ENCODE assay signal across 13 cellular contexts in the genomic region with DNA sequence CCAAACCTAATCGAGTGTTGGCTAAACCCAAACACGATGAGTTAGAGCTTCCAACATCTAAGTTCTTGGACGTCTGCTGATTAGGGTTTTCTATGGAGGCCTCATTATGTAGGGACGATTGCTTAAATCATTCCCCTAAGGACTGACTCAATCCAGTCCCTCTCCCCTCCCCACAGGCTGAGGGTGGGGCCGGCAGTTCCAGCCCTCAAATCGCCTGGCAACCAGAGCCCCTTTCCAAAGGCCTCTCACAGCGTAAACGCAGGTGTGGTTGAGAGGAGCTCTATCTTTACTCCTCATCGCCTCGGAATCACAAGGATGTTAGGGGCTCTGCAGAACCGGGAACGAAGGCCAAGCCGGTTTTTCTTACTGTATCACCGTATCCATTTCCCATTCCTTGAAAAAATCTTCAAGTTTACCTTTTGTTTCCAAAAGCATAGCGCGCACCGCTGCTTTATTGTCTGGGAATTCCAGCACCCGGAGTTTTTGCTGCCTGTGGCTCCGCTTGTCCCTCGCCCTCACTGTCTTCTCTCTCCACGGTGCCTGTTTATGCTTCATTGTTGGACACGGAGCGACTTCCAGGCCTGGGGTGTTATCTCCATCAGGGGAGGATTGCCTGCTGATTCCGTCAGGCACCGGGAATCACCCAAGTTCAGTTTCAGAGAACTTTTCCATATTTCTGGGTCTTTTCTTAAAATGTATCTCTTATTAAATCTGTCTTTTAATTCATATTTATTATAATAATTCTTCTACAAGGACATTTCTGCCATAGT. TPM values are rescaled to one million over a fixed set of nuclear protein-coding genes. Genes with fewer than 3 reads are reported as not detected.
A peak's percentile ranks its signal among the peaks of the same experiment; 100 is the strongest.
DNase-seq lines count a peak whose midpoint lies in the region; ATAC-seq, FAIRE-seq and TF ChIP-seq lines count a peak whose summit lies in the region.
"Had no signal": no experiment of that assay in that cellular context is flagged by ENCODE, and none has a peak within 500 bp of the region (broad histone marks: within the 10 kb centered on the region; RNA-seq: fewer than 3 reads in every experiment).

No MANE protein-coding gene starts in this region.

- H2BK15ac ChIP-seq in IMR-90 (ENCODE audit: low read depth, low read length) = no peak overlapping the region

- H2BK5ac ChIP-seq in IMR-90 (ENCODE audit: low read depth, low read length, poor library complexity, severe bottlenecking) = no peak overlapping the region

- TF ChIP-seq POLR2A in IMR-90 (IDR thresholded peaks at IDR 0.05; ENCODE audit: low read depth, low read length) (no peak), K562 (conservative IDR thresholded peaks at IDR 0.05) (no peak), sigmoid colon (IDR thresholded peaks at IDR 0.05) (no peak)

- POLR2A ChIA-PET in IMR-90 (lab: Charles Lee; ENCODE audit: unreplicated experiment) = no interaction called here
- POLR2A ChIA-PET in K562 (lab: Yijun Ruan, JAX) = interaction anchor here (0.9 to 1.1 kb wide), 2 partner anchors 9 to 14 kb away, joined by 4 read pairs; no protein-coding TSS in a partner anchor

- no peaks in the 10 kb centered on the region for H4K20me1 ChIP-seq in IMR-90 (ENCODE audit: insufficient read depth, low read length)
- H4K20me1 ChIP-seq in K562 (replicated peaks; ENCODE audit: control insufficient read depth, insufficient read depth, low read length) = no peaks in the 10 kb centered on the region

- no peak for TF ChIP-seq RAD21 in IMR-90 (IDR thresholded peaks at IDR 0.05; ENCODE audit: low read length)
- TF ChIP-seq RAD21 in K562 (CRISPR knock-in tag; conservative IDR thresholded peaks at IDR 0.05 in 1 of 2, IDR thresholded peaks at IDR 0.05 in 1 of 2) = no peak

- no peak overlapping the region for H3K4me3 ChIP-seq in IMR-90 (ENCODE audit: insufficient read depth, low read depth, low read length)
- no peak overlapping the region for H3K4me3 ChIP-seq in K562
- H3K4me3 ChIP-seq in iPS-20b (ENCODE audit: low read length) = peak overlapping the region; percentile 23; the same call in 1 of the 2 replicates
- H3K4me3 ChIP-seq in sigmoid colon = no peak overlapping the region
- H3K4me3 ChIP-seq in WERI-Rb-1 (ENCODE audit: low read depth, low read length) = no peak overlapping the region
- H3K4me3 ChIP-seq: HAP-1 had no signal

- H3K27me3 ChIP-seq in IMR-90 (ENCODE audit: control insufficient read depth, insufficient read depth, low read length) (peaks cover 2% of the 10 kb centered on the region), K562 (ENCODE audit: control insufficient read depth in 2 of 2, insufficient read depth in 2 of 2, low read length in 2 of 2) (no peaks in the 10 kb centered on the region), iPS-20b (ENCODE audit: insufficient read depth, low read length) (no peaks in the 10 kb centered on the region), sigmoid colon (no peaks in the 10 kb centered on the region), WERI-Rb-1 (ENCODE audit: insufficient read depth, low read depth, severe bottlenecking) (no peaks in the 10 kb centered on the region)

- ATAC-seq in IMR-90 (ENCODE audit: low read depth) (no peak), K562 (peak; percentile 61)

- TF ChIP-seq EP300 in K562 (IDR thresholded peaks at IDR 0.05; ENCODE audit: low read length) (no peak), sigmoid colon (IDR thresholded peaks at IDR 0.05) (no peak)

- no peak overlapping the region for H3K14ac ChIP-seq in IMR-90 (replicated peaks; ENCODE audit: low read depth, low read length)

- in situ Hi-C loops in IMR-90 (cut with MboI; ENCODE audit: low sequenced_read_pairs) = no loop called here
- in situ Hi-C loops in K562 (cut with MboI) = no loop called here

- DNase-seq in IMR-90 (no peak), K562 (ENCODE audit: extremely low read depth in 1 of 4, low spot score in 3 of 4) (peak; percentile 54 to 80 (median 56)), sigmoid colon (peak; percentile 75), WERI-Rb-1 (no peak), NCI-H2196 treated with DMSO at 0.1 percent for 48 hours (lab: John Stamatoyannopoulos, UW; ENCODE audit: unreplicated experiment) (no peak)
- no peak for DNase-seq in activated CD4-positive, CD25-positive, alpha-beta regulatory T cell (lab: John Stamatoyannopoulos, UW)
- DNase-seq in activated CD4-positive, alpha-beta T cell treated with anti-CD3 and anti-CD28 coated beads, Interleukin-2, amount 50 U/mL, for 1 hour = no peak
- DNase-seq: caudate nucleus; foreskin melanocyte; stimulated activated CD4-positive, alpha-beta T cell treated with anti-CD3 and anti-CD28 coated beads, Interleukin-4, amount 100 ng/mL, for 24 hours had no signal

- H3K9me1 ChIP-seq in IMR-90 (ENCODE audit: insufficient read depth, low read length) = no peaks in the 10 kb centered on the region
- no peaks in the 10 kb centered on the region for H3K9me1 ChIP-seq in K562 (ENCODE audit: control insufficient read depth, insufficient read depth, low read length)

- H3K9ac ChIP-seq in IMR-90 (ENCODE audit: low read depth, low read length) (no peak overlapping the region), K562 (ENCODE audit: insufficient read depth in 1 of 2, low read depth in 2 of 2, low read length in 2 of 2) (peak overlapping the region; percentile 33 to 86; a peak in 3 of 4 replicates), iPS-20b (ENCODE audit: low read depth, low read length) (peak overlapping the region; percentile 44)

- H3K9me3 ChIP-seq in IMR-90 (ENCODE audit: control insufficient read depth, insufficient read depth, low read length) = no peaks in the 10 kb centered on the region
- peaks cover 7% of the 10 kb centered on the region; the same call in 1 of the 2 replicates for H3K9me3 ChIP-seq in K562 (replicated peaks; ENCODE audit: control insufficient read depth, insufficient read depth, low read depth, low read length)
- H3K9me3 ChIP-seq in iPS-20b (ENCODE audit: insufficient read depth, low read depth, low read length) = peaks cover 6% of the 10 kb centered on the region
- H3K9me3 ChIP-seq in sigmoid colon = no peaks in the 10 kb centered on the region
- no peaks in the 10 kb centered on the region for H3K9me3 ChIP-seq in WERI-Rb-1 (ENCODE audit: severe bottlenecking)
- H3K9me3 ChIP-seq: HAP-1 had no signal

- dilution Hi-C loops in IMR-90 (cut with HindIII; ENCODE audit: low sequenced_read_pairs, unreplicated experiment) = no loop called here

- H3K4me2 ChIP-seq in IMR-90 (ENCODE audit: low read depth, low read length) (no peak overlapping the region), K562 (ENCODE audit: insufficient read depth, low read length) (peak overlapping the region; percentile 58)

- H2AK9ac ChIP-seq in IMR-90 (replicated peaks; ENCODE audit: low read depth, low read length, poor library complexity) = no peak overlapping the region

- no peak overlapping the region for H3K18ac ChIP-seq in IMR-90 (ENCODE audit: low read depth, low read length)

- H4K5ac ChIP-seq in IMR-90 (ENCODE audit: low read depth, low read length) = no peak overlapping the region

- FAIRE-seq in K562 (lab: Jason Lieb, UNC) = peak; percentile 80

- H3K79me2 ChIP-seq in K562 (ENCODE audit: control insufficient read depth, insufficient read depth, low read length) = no peaks in the 10 kb centered on the region

- no peak overlapping the region for H3K56ac ChIP-seq in IMR-90 (ENCODE audit: extremely low read depth, insufficient read depth, low read length)

- H3K4me1 ChIP-seq in IMR-90 (ENCODE audit: control insufficient read depth, insufficient read depth, low read length) (peaks cover 5% of the 10 kb centered on the region), K562 (replicated peaks in 1 of 2; ENCODE audit: control insufficient read depth in 2 of 2, insufficient read depth in 2 of 2, low read length in 2 of 2) (peaks cover 40% of the 10 kb centered on the region in 2 experiments), iPS-20b (ENCODE audit: insufficient read depth, low read length) (peaks cover 23% of the 10 kb centered on the region), sigmoid colon (peaks cover 0 to 15% (median 7%) of the 10 kb centered on the region in 4 donors)

- H4K91ac ChIP-seq in IMR-90 (ENCODE audit: insufficient read depth, low read depth, low read length) = no peak overlapping the region

- H2AK5ac ChIP-seq in IMR-90 (ENCODE audit: low read depth, low read length) = no peak overlapping the region

- H2AFZ ChIP-seq in IMR-90 (replicated peaks; ENCODE audit: low read length, poor library complexity) (peak overlapping the region; percentile 16), K562 (ENCODE audit: low read depth, low read length) (peak overlapping the region; percentile 76)

- intact Hi-C loops in IMR-90 (cut with micrococcal nuclease) (no loop called here), K562 (cut with micrococcal nuclease) (no loop called here), sigmoid colon (cut with DNase I) (no loop called here)

- CTCF ChIA-PET in IMR-90 (lab: Yijun Ruan, JAX) = no interaction called here
- CTCF ChIA-PET in K562 (lab: Yijun Ruan, JAX; ENCODE audit: low intra/inter-chr PET ratio) = no interaction called here

- TF ChIP-seq CTCF in IMR-90 (conservative IDR thresholded peaks at IDR 0.05; ENCODE audit: low read depth, low read length) (no peak), K562 (IDR thresholded peaks at IDR 0.05 in 2 of 3, conservative IDR thresholded peaks at IDR 0.05 in 1 of 3; ENCODE audit: insufficient read depth in 2 of 3, low read depth in 1 of 3, low read length in 3 of 3) (no peak), sigmoid colon (IDR thresholded peaks at IDR 0.05) (no peak), WERI-Rb-1 (IDR thresholded peaks at IDR 0.05; ENCODE audit: low read depth, low read length) (no peak)

- no peak overlapping the region for H4K8ac ChIP-seq in IMR-90 (ENCODE audit: low read depth in 2 of 2, low read length in 2 of 2)

- H2BK20ac ChIP-seq in IMR-90 (ENCODE audit: low read depth, low read length) = no peak overlapping the region

- WGBS in IMR-90 (ENCODE audit: extremely low coverage in 2 of 2, insufficient read length in 1 of 2), 2 experiments = 55% methylated on average over 16 of the region's 25 CpGs; no CpG with 5 or more reads in 1 of the 2 experiments
- 21% methylated on average over 25 of the region's 25 CpGs for WGBS in K562 (ENCODE audit: insufficient coverage, low coverage, missing lambda C conversion rate)
- WGBS in sigmoid colon, 2 donors = 69 to 75% methylated on average over 25 of the region's 25 CpGs

- H2BK120ac ChIP-seq in IMR-90 (ENCODE audit: low read depth, low read length) = no peak overlapping the region

- H3K79me1 ChIP-seq in IMR-90 (ENCODE audit: low read depth in 1 of 2, low read length in 2 of 2) = no peaks in the 10 kb centered on the region

- no peak overlapping the region for H3K23ac ChIP-seq in IMR-90 (ENCODE audit: low read depth, low read length)

- no peak overlapping the region for H3K4ac ChIP-seq in IMR-90 (ENCODE audit: low read depth, low read length)

- BruUV-seq in IMR-90 (replicated peaks; lab: Mats Ljungman, UMichigan) (no TSS peak), K562 (replicated peaks; lab: Mats Ljungman, UMichigan) (no TSS peak)

- H3K36me3 ChIP-seq in IMR-90 (ENCODE audit: control insufficient read depth, insufficient read depth, low read length) (no peaks in the 10 kb centered on the region), K562 (ENCODE audit: control insufficient read depth, insufficient read depth, low read length) (no peaks in the 10 kb centered on the region), iPS-20b (ENCODE audit: insufficient read depth, low read depth, low read length) (no peaks in the 10 kb centered on the region), sigmoid colon (no peaks in the 10 kb centered on the region), WERI-Rb-1 (no peaks in the 10 kb centered on the region)
- H3K36me3 ChIP-seq: HAP-1 had no signal

- H3K27ac ChIP-seq in IMR-90 (ENCODE audit: insufficient read depth, low read length) (no peak overlapping the region), K562 (ENCODE audit: extremely low read depth, low read depth, low read length) (peak overlapping the region; percentile 61), iPS-20b (ENCODE audit: low read length) (no peak overlapping the region), sigmoid colon (peak overlapping the region in 2 of 4 donors; percentile 5 to 8), WERI-Rb-1 (no peak overlapping the region)

RNA-seq across cellular contexts. Expression of a gene that starts 13.8 kb away (rescaled TPM):
- total RNA-seq in IMR-90 (2012; rRNA removed) (40.9 and 52.5 TPM in 2 replicates), K562 (2014; rRNA removed) (49.6 and 70.6 TPM in 2 replicates), K562 (2014; rRNA removed; fragmentation: Illumina TruSeq; extraction: Trizol) (41.0 and 51.5 TPM in 2 replicates), K562 (2015; rRNA removed; fragmentation: Illumina TruSeq; extraction: Trizol) (155 and 161 TPM in 2 replicates), K562 (2021) (163 and 164 TPM in 2 replicates), sigmoid colon (100 to 1,000 TPM; 278 to 463 (median 291) TPM)
- polyA plus RNA-seq in IMR-90 (2012; rRNA removed) (906 and 1,008 TPM in 2 replicates), K562 (2011; rRNA removed) (22.7 and 77.6 TPM in 2 replicates), K562 (2014; fragmentation: Illumina TruSeq; extraction: Trizol) (242 and 297 TPM in 2 replicates), K562 (2014; fragmentation: Nextera tagmentation; extraction: Ambion mirVana) (100 to 1,000 TPM; 452 to 461 TPM), K562 (2014; rRNA removed) (77.7 and 150 TPM in 2 replicates), sigmoid colon (1,000 to 10,000 TPM in 1 of 3 donors, 100 to 1,000 TPM in 2; 116 to 1,104 (median 383) TPM)
- 803 and 1,768 TPM in 2 replicates for polyA plus RNA-seq in IMR-90 (2012; cell fraction: cytosol; rRNA removed)
- polyA plus RNA-seq in IMR-90 (2012; cell fraction: nucleus; rRNA removed; ENCODE audit: low replicate concordance) = 153 and 347 TPM in 2 replicates
- total RNA-seq in K562 (2011; cell fraction: chromatin; rRNA removed; ENCODE audit: low replicate concordance) = 6.0 and 26.3 TPM in 2 replicates
- total RNA-seq in K562 (2011; cell fraction: nucleolus; rRNA removed) = 38.8 and 53.5 TPM in 2 replicates
- total RNA-seq in K562 (2011; cell fraction: nucleoplasm; rRNA removed) = 31.1 and 36.4 TPM in 2 replicates
- 128 TPM in 2 replicates for polyA plus RNA-seq in K562 (2011; cell fraction: cytosol; rRNA removed)
- 28.0 and 34.2 TPM in 2 replicates for polyA plus RNA-seq in K562 (2011; cell fraction: nucleus; rRNA removed)
- 478 and 481 TPM in 2 replicates for polyA plus RNA-seq in K562 (2012)
- 19.8 and 26.3 TPM in 2 replicates for polyA minus RNA-seq in K562 (2011; rRNA and poly(A)+ RNA removed)
- polyA minus RNA-seq in K562 (2011; cell fraction: cytosol; rRNA and poly(A)+ RNA removed) = 49.6 and 95.7 TPM in 2 replicates
- polyA minus RNA-seq in K562 (2011; cell fraction: nucleus; rRNA and poly(A)+ RNA removed) = 6.9 and 19.4 TPM in 2 replicates

RNA-seq across cellular contexts. Expression of a gene that starts 20.6 kb away (rescaled TPM):
- total RNA-seq in IMR-90 (2012; rRNA removed) = 14.4 and 24.2 TPM in 2 replicates
- polyA plus RNA-seq in IMR-90 (2012; rRNA removed) = 67.5 and 68.9 TPM in 2 replicates
- 54.7 and 163 TPM in 2 replicates for polyA plus RNA-seq in IMR-90 (2012; cell fraction: cytosol; rRNA removed)
- 25.1 and 28.0 TPM in 2 replicates for polyA plus RNA-seq in IMR-90 (2012; cell fraction: nucleus; rRNA removed; ENCODE audit: low replicate concordance)
- total RNA-seq in K562 (2011; cell fraction: chromatin; rRNA removed; ENCODE audit: low replicate concordance) = 394 and 929 TPM in 2 replicates
- total RNA-seq in K562 (2011; cell fraction: nucleolus; rRNA removed) = 1,445 and 1,483 TPM in 2 replicates
- 1,061 and 1,262 TPM in 2 replicates for total RNA-seq in K562 (2011; cell fraction: nucleoplasm; rRNA removed)
- 793 and 818 TPM in 2 replicates for total RNA-seq in K562 (2014; rRNA removed)
- total RNA-seq in K562 (2014; rRNA removed; fragmentation: Illumina TruSeq; extraction: Trizol) = 572 and 787 TPM in 2 replicates
- 979 and 985 TPM in 2 replicates for total RNA-seq in K562 (2015; rRNA removed; fragmentation: Illumina TruSeq; extraction: Trizol)
- 691 and 717 TPM in 2 replicates for total RNA-seq in K562 (2021)
- 900 and 1,311 TPM in 2 replicates for polyA plus RNA-seq in K562 (2011; rRNA removed)
- polyA plus RNA-seq in K562 (2011; cell fraction: cytosol; rRNA removed) = 2,724 and 2,737 TPM in 2 replicates
- 780 and 1,049 TPM in 2 replicates for polyA plus RNA-seq in K562 (2011; cell fraction: nucleus; rRNA removed)
- polyA plus RNA-seq in K562 (2012) = 1,084 and 1,212 TPM in 2 replicates
- polyA plus RNA-seq in K562 (2014; fragmentation: Illumina TruSeq; extraction: Trizol) = 1,966 and 1,984 TPM in 2 replicates
- polyA plus RNA-seq in K562 (2014; fragmentation: Nextera tagmentation; extraction: Ambion mirVana) = 1,000 to 10,000 TPM; 4,252 to 5,579 TPM
- polyA plus RNA-seq in K562 (2014; rRNA removed) = 974 and 999 TPM in 2 replicates
- polyA minus RNA-seq in K562 (2011; rRNA and poly(A)+ RNA removed) = 752 and 801 TPM in 2 replicates
- 577 and 662 TPM in 2 replicates for polyA minus RNA-seq in K562 (2011; cell fraction: cytosol; rRNA and poly(A)+ RNA removed)
- polyA minus RNA-seq in K562 (2011; cell fraction: nucleus; rRNA and poly(A)+ RNA removed) = 139 and 266 TPM in 2 replicates
- 10 to 100 TPM; 82.4 to 94.2 (median 92.6) TPM for total RNA-seq in sigmoid colon
- polyA plus RNA-seq in sigmoid colon = 100 to 1,000 TPM in 1 of 3 donors, 10 to 100 TPM in 2; 41.2 to 580 (median 58.9) TPM

RNA-seq across cellular contexts. Expression of a gene that starts 26.8 kb away (rescaled TPM):
- total RNA-seq in IMR-90 (2012; rRNA removed) (26.4 and 31.2 TPM in 2 replicates), K562 (2014; rRNA removed) (52.8 and 187 TPM in 2 replicates), K562 (2014; rRNA removed; fragmentation: Illumina TruSeq; extraction: Trizol) (137 and 145 TPM in 2 replicates), K562 (2015; rRNA removed; fragmentation: Illumina TruSeq; extraction: Trizol) (290 and 356 TPM in 2 replicates), K562 (2021) (693 and 698 TPM in 2 replicates), sigmoid colon (100 to 1,000 TPM in 3 of 4 donors, 10 to 100 TPM in 1; 79.8 to 187 (median 141) TPM)
- polyA plus RNA-seq in IMR-90 (2012; rRNA removed) (564 and 600 TPM in 2 replicates), K562 (2011; rRNA removed) (205 and 655 TPM in 2 replicates), K562 (2014; fragmentation: Illumina TruSeq; extraction: Trizol) (472 and 547 TPM in 2 replicates), K562 (2014; fragmentation: Nextera tagmentation; extraction: Ambion mirVana) (1,000 to 10,000 TPM; 3,629 to 4,872 TPM), K562 (2014; rRNA removed) (255 and 328 TPM in 2 replicates), sigmoid colon (100 to 1,000 TPM in 2 of 3 donors, 10 to 100 TPM in 1; 73.3 to 461 (median 164) TPM)
- polyA plus RNA-seq in IMR-90 (2012; cell fraction: cytosol; rRNA removed) = 588 and 1,067 TPM in 2 replicates
- polyA plus RNA-seq in IMR-90 (2012; cell fraction: nucleus; rRNA removed; ENCODE audit: low replicate concordance) = 95.2 and 139 TPM in 2 replicates
- 6.5 and 20.8 TPM in 2 replicates for total RNA-seq in K562 (2011; cell fraction: chromatin; rRNA removed; ENCODE audit: low replicate concordance)
- total RNA-seq in K562 (2011; cell fraction: nucleolus; rRNA removed) = 47.0 and 138 TPM in 2 replicates
- 31.5 and 44.9 TPM in 2 replicates for total RNA-seq in K562 (2011; cell fraction: nucleoplasm; rRNA removed)
- polyA plus RNA-seq in K562 (2011; cell fraction: cytosol; rRNA removed) = 600 and 1,150 TPM in 2 replicates
- polyA plus RNA-seq in K562 (2011; cell fraction: nucleus; rRNA removed) = 59.9 and 198 TPM in 2 replicates
- polyA plus RNA-seq in K562 (2012) = 488 and 506 TPM in 2 replicates
- 69.9 and 190 TPM in 2 replicates for polyA minus RNA-seq in K562 (2011; rRNA and poly(A)+ RNA removed)
- 143 and 401 TPM in 2 replicates for polyA minus RNA-seq in K562 (2011; cell fraction: cytosol; rRNA and poly(A)+ RNA removed)
- 14.8 and 71.3 TPM in 2 replicates for polyA minus RNA-seq in K562 (2011; cell fraction: nucleus; rRNA and poly(A)+ RNA removed)

RNA-seq across cellular contexts. Expression of a gene that starts 34.9 kb away (rescaled TPM):
- total RNA-seq in IMR-90 (2012; rRNA removed) = 5.2 and 6.1 TPM in 2 replicates
- polyA plus RNA-seq in IMR-90 (2012; rRNA removed) = 38.6 and 45.4 TPM in 2 replicates
- polyA plus RNA-seq in IMR-90 (2012; cell fraction: cytosol; rRNA removed) = 23.3 and 32.7 TPM in 2 replicates
- 324 and 637 TPM in 2 replicates for polyA plus RNA-seq in IMR-90 (2012; cell fraction: nucleus; rRNA removed; ENCODE audit: low replicate concordance)
- 45.4 and 151 TPM in 2 replicates for total RNA-seq in K562 (2011; cell fraction: chromatin; rRNA removed; ENCODE audit: low replicate concordance)
- total RNA-seq in K562 (2011; cell fraction: nucleolus; rRNA removed) = 117 and 141 TPM in 2 replicates
- 54.9 and 57.5 TPM in 2 replicates for total RNA-seq in K562 (2011; cell fraction: nucleoplasm; rRNA removed)
- total RNA-seq in K562 (2014; rRNA removed) = 22.7 and 26.2 TPM in 2 replicates
- 2.1 and 2.5 TPM in 2 replicates for total RNA-seq in K562 (2014; rRNA removed; fragmentation: Illumina TruSeq; extraction: Trizol)
- total RNA-seq in K562 (2015; rRNA removed; fragmentation: Illumina TruSeq; extraction: Trizol) = 7.6 and 9.7 TPM in 2 replicates
- 33.6 and 37.1 TPM in 2 replicates for total RNA-seq in K562 (2021)
- polyA plus RNA-seq in K562 (2011; rRNA removed) = 14.0 and 22.7 TPM in 2 replicates
- 20.4 and 42.5 TPM in 2 replicates for polyA plus RNA-seq in K562 (2011; cell fraction: cytosol; rRNA removed)
- polyA plus RNA-seq in K562 (2011; cell fraction: nucleus; rRNA removed) = 174 and 271 TPM in 2 replicates
- polyA plus RNA-seq in K562 (2012) = 17.2 and 19.0 TPM in 2 replicates
- 4.5 and 10.9 TPM in 2 replicates for polyA plus RNA-seq in K562 (2014; fragmentation: Illumina TruSeq; extraction: Trizol)
- under 1 TPM in 1 of 2 experiments, not detected in 1; 0.20 TPM for polyA plus RNA-seq in K562 (2014; fragmentation: Nextera tagmentation; extraction: Ambion mirVana)
- 30.0 and 32.0 TPM in 2 replicates for polyA plus RNA-seq in K562 (2014; rRNA removed)
- 2.1 and 3.3 TPM in 2 replicates for polyA minus RNA-seq in K562 (2011; rRNA and poly(A)+ RNA removed)
- 8.1 and 9.7 TPM in 2 replicates for polyA minus RNA-seq in K562 (2011; cell fraction: cytosol; rRNA and poly(A)+ RNA removed)
- 23.6 and 27.2 TPM in 2 replicates for polyA minus RNA-seq in K562 (2011; cell fraction: nucleus; rRNA and poly(A)+ RNA removed)
- 1 to 10 TPM; 1.4 to 9.1 (median 2.7) TPM for total RNA-seq in sigmoid colon
- polyA plus RNA-seq in sigmoid colon = 1 to 10 TPM in 2 of 3 donors, not detected in 1; 7.6 to 7.8 TPM

RNA-seq across cellular contexts. Expression of a gene that starts 35.1 kb away (rescaled TPM):
- total RNA-seq in IMR-90 (2012; rRNA removed) (not detected in 2 replicates), K562 (2014; rRNA removed) (not detected in 2 replicates), K562 (2014; rRNA removed; fragmentation: Illumina TruSeq; extraction: Trizol) (not detected in 2 replicates), K562 (2015; rRNA removed; fragmentation: Illumina TruSeq; extraction: Trizol) (not detected in 2 replicates), K562 (2021) (not detected in 2 replicates), sigmoid colon (not detected)
- polyA plus RNA-seq in IMR-90 (2012; rRNA removed) (not detected in 2 replicates), K562 (2011; rRNA removed) (not detected in 2 replicates), K562 (2014; fragmentation: Illumina TruSeq; extraction: Trizol) (not detected in 2 replicates), K562 (2014; fragmentation: Nextera tagmentation; extraction: Ambion mirVana) (not detected), K562 (2014; rRNA removed) (0.19 TPM in 1 of 2 replicates, not detected in the other), sigmoid colon (not detected)
- not detected in 2 replicates for polyA plus RNA-seq in IMR-90 (2012; cell fraction: cytosol; rRNA removed)
- polyA plus RNA-seq in IMR-90 (2012; cell fraction: nucleus; rRNA removed; ENCODE audit: low replicate concordance) = not detected in 2 replicates
- not detected in 2 replicates for total RNA-seq in K562 (2011; cell fraction: chromatin; rRNA removed; ENCODE audit: low replicate concordance)
- not detected in 2 replicates for total RNA-seq in K562 (2011; cell fraction: nucleolus; rRNA removed)
- total RNA-seq in K562 (2011; cell fraction: nucleoplasm; rRNA removed) = not detected in 2 replicates
- polyA plus RNA-seq in K562 (2011; cell fraction: cytosol; rRNA removed) = not detected in 2 replicates
- polyA plus RNA-seq in K562 (2011; cell fraction: nucleus; rRNA removed) = not detected in 2 replicates
- polyA plus RNA-seq in K562 (2012) = not detected in 2 replicates
- polyA minus RNA-seq in K562 (2011; rRNA and poly(A)+ RNA removed) = not detected in 2 replicates
- polyA minus RNA-seq in K562 (2011; cell fraction: cytosol; rRNA and poly(A)+ RNA removed) = not detected in 2 replicates
- not detected in 2 replicates for polyA minus RNA-seq in K562 (2011; cell fraction: nucleus; rRNA and poly(A)+ RNA removed)
- total RNA-seq: mucosa of gallbladder had no signal

Comparison
In these comparisons a context has a peak if more than half of its experiments do, and no peak if none do; other contexts are left out.
1. DNase-seq: peak in K562 (4 of 4) and sigmoid colon (single experiment); none in IMR-90 (single experiment), activated CD4-positive, CD25-positive, alpha-beta regulatory T cell (0 of 4), activated CD4-positive, alpha-beta T cell treated with anti-CD3 and anti-CD28 coated beads, Interleukin-2, amount 50 U/mL, for 1 hour (single experiment), WERI-Rb-1 (single experiment) and NCI-H2196 treated with DMSO at 0.1 percent for 48 hours (single experiment).
2. RNA of a gene that starts 20.6 kb away (total RNA-seq): 394 to 1,483 TPM in K562; 82.4 to 94.2 TPM in sigmoid colon and 14.4 to 24.2 TPM in IMR-90; every median in the first group is over 4 times any median in the second.